Comparison of ENCODE assay signal across 21 cellular contexts in genomic region chr2:100058014-100058310, GRCh38.
DNase-seq lines count a peak whose midpoint lies in the region; ATAC-seq and TF ChIP-seq lines count a peak whose summit lies in the region.
"Had no signal": no experiment of that assay in that cellular context is flagged by ENCODE, and none has a peak within 500 bp of the region (broad histone marks: within the 10 kb centered on the region; RNA-seq: fewer than 3 reads in every experiment).

No MANE protein-coding gene starts in this region.

- H3K9me3 ChIP-seq in SK-N-SH (no peaks in the 10 kb centered on the region), right lobe of liver (no peaks in the 10 kb centered on the region)
- H3K9me3 ChIP-seq: thyroid gland had no signal

- H2AFZ ChIP-seq in SK-N-SH (ENCODE audit: low read depth) = no peak overlapping the region

- no peak for TF ChIP-seq EP300 in SK-N-SH (IDR thresholded peaks at IDR 0.05; ENCODE audit: borderline replicate concordance in 1 of 2, low read depth in 1 of 2, low read length in 1 of 2)

- TF ChIP-seq RAD21 in SK-N-SH (IDR thresholded peaks at IDR 0.05; ENCODE audit: low read length) = no peak

- no peak overlapping the region for H3K4me2 ChIP-seq in SK-N-SH
- H3K4me2 ChIP-seq: BLaER1 had no signal

- no peaks in the 10 kb centered on the region for H3K9me2 ChIP-seq in SK-N-SH

- ATAC-seq in SK-N-SH treated with all-trans-retinoic acid at 6 μM for 48 hours (no peak), right lobe of liver (no peak), GM18870 (IDR thresholded peaks at IDR 0.05; ENCODE audit: unreplicated experiment) (no peak)

- H3K4me1 ChIP-seq in SK-N-SH (ENCODE audit: control insufficient read depth in 1 of 2, insufficient read depth in 2 of 2, low read depth in 1 of 2, low read length in 1 of 2) (no peaks in the 10 kb centered on the region; a peak in 1 of 4 replicates), right lobe of liver (no peaks in the 10 kb centered on the region)
- H3K4me1 ChIP-seq: BLaER1, thyroid gland had no signal

- no peak for DNase-seq in SK-N-SH
- peak; percentile 16 for DNase-seq in amniotic stem cell (lab: John Stamatoyannopoulos, UW)
- DNase-seq in hepatic stellate cell (ENCODE audit: low spot score) = peak; percentile 11
- DNase-seq in right lobe of liver = no peak
- no peak for DNase-seq in NCI-H2227 treated with DMSO at 0.1 percent for 48 hours (lab: John Stamatoyannopoulos, UW)
- no peak for DNase-seq in NCI-H774 (lab: John Stamatoyannopoulos, UW)
- DNase-seq: 8988T; activated CD4-positive, alpha-beta memory T cell treated with anti-CD3 and anti-CD28 coated beads for 36 hours; activated CD4-positive, CD25-positive, alpha-beta regulatory T cell; activated effector memory CD4-positive, alpha-beta T cell treated with Interleukin-2 at 50 U/mL for 16 hours; activated naive CD8-positive, alpha-beta T cell treated with anti-CD3 and anti-CD28 coated beads, Interleukin-2, amount 10 ng/mL, durations not matched to agents 7 days and 5 days; COR-L47; DND-41; immature natural killer cell; KG1; stimulated activated CD4-positive, alpha-beta T cell treated with anti-CD3 and anti-CD28 coated beads, Interleukin-2, amount 100 ng/mL, for 48 hours; stimulated activated naive CD4-positive, alpha-beta T cell treated with Interleukin-2 at 50 U/mL for 16 hours; thyroid gland had no signal

- H3K27ac ChIP-seq in SK-N-SH (ENCODE audit: low read depth in 2 of 2, low read length in 1 of 2) (no peak overlapping the region), right lobe of liver (no peak overlapping the region)
- H3K27ac ChIP-seq: BLaER1, thyroid gland had no signal

- H3F3A ChIP-seq in SK-N-SH (replicated peaks; ENCODE audit: insufficient read depth) = no peaks in the 10 kb centered on the region

- H3K36me3 ChIP-seq in SK-N-SH (replicated peaks in 1 of 2; ENCODE audit: control insufficient read depth in 1 of 2, insufficient read depth in 2 of 2, low read length in 1 of 2) = no peaks in the 10 kb centered on the region
- no peaks in the 10 kb centered on the region for H3K36me3 ChIP-seq in right lobe of liver
- H3K36me3 ChIP-seq: thyroid gland had no signal

- 53% methylated on average over 1 of the region's 1 CpG for WGBS in SK-N-SH (ENCODE audit: low lambda C conversion rate)
- 92% methylated on average over 1 of the region's 1 CpG for WGBS in right lobe of liver (ENCODE audit: insufficient coverage, low coverage, low lambda C conversion rate, missing lambda C conversion rate)

- no peaks in the 10 kb centered on the region for H4K20me1 ChIP-seq in SK-N-SH (ENCODE audit: insufficient read depth)

- TF ChIP-seq CTCF in SK-N-SH (IDR thresholded peaks at IDR 0.05) (no peak), right lobe of liver (IDR thresholded peaks at IDR 0.05) (no peak)

- POLR2A ChIA-PET in SK-N-SH (lab: Yijun Ruan, JAX) = no interaction called here

- H3K9ac ChIP-seq in SK-N-SH = no peak overlapping the region
- H3K9ac ChIP-seq: BLaER1 had no signal

- intact Hi-C loops in right lobe of liver (cut with DNase I) = no loop called here

- TF ChIP-seq POLR2A in right lobe of liver (IDR thresholded peaks at IDR 0.05) = no peak

- H3K79me2 ChIP-seq in SK-N-SH (ENCODE audit: insufficient read depth) = no peaks in the 10 kb centered on the region

- CTCF ChIA-PET in SK-N-SH (lab: Yijun Ruan, JAX) = interaction anchor here (0.9 kb wide), 1 partner anchor 10 kb away, joined by 3 read pairs; no protein-coding TSS in a partner anchor

- H3K4me3 ChIP-seq in SK-N-SH (ENCODE audit: low read depth in 2 of 2, low read length in 1 of 2) (no peak overlapping the region), right lobe of liver (no peak overlapping the region)
- H3K4me3 ChIP-seq: BLaER1, thyroid gland had no signal

- H3K27me3 ChIP-seq in SK-N-SH (ENCODE audit: insufficient read depth) (no peaks in the 10 kb centered on the region), right lobe of liver (no peaks in the 10 kb centered on the region)
- H3K27me3 ChIP-seq: BLaER1, thyroid gland had no signal

TF ChIP-seq in SK-N-SH treated with all-trans-retinoic acid at 6 μM for 48 hours, 23 proteins besides CTCF, POLR2A, EP300 and RAD21:
- no peak for TF ChIP-seq ZNF565 (CRISPR knock-in tag; conservative IDR thresholded peaks at IDR 0.05; ENCODE audit: low read depth)
- peak; percentile 66; the same call in 1 of the 2 replicates for TF ChIP-seq ISL1 (CRISPR knock-in tag; IDR thresholded peaks at IDR 0.05)
- TF ChIP-seq ZNF70 (CRISPR knock-in tag; IDR thresholded peaks at IDR 0.05) = no peak
- no peak for TF ChIP-seq ZC3H10 (CRISPR knock-in tag; IDR thresholded peaks at IDR 0.05)
TF ChIP-seq in SK-N-SH treated with all-trans-retinoic acid at 6 μM for 48 hours: peak in this region for 1.

TF ChIP-seq in SK-N-SH, 30 proteins besides CTCF, POLR2A, EP300 and RAD21:
- no peak for TF ChIP-seq RXRA (IDR thresholded peaks at IDR 0.05; ENCODE audit: borderline replicate concordance, low read depth)
- TF ChIP-seq FOXM1 (IDR thresholded peaks at IDR 0.05; ENCODE audit: low read depth) = no peak
- TF ChIP-seq ELF1 (IDR thresholded peaks at IDR 0.05) = no peak
- no peak for TF ChIP-seq TCF12 (IDR thresholded peaks at IDR 0.05)
- no peak for TF ChIP-seq SMC3 (IDR thresholded peaks at IDR 0.05; ENCODE audit: low read depth, low read length)
- TF ChIP-seq CHD2 (IDR thresholded peaks at IDR 0.05; ENCODE audit: low read length, partially characterized antibody) = no peak
- no peak for TF ChIP-seq RCOR1 (IDR thresholded peaks at IDR 0.05; ENCODE audit: low read length)
- TF ChIP-seq MAX (IDR thresholded peaks at IDR 0.05; ENCODE audit: low read depth) = no peak
- no peak for TF ChIP-seq TEAD4 (IDR thresholded peaks at IDR 0.05; ENCODE audit: borderline replicate concordance, insufficient read depth)
- TF ChIP-seq REST (IDR thresholded peaks at IDR 0.05; ENCODE audit: low read depth, low read length) = no peak
- TF ChIP-seq RFX5 (IDR thresholded peaks at IDR 0.05; ENCODE audit: low read length) = no peak
- no peak for TF ChIP-seq SIN3A (IDR thresholded peaks at IDR 0.05; ENCODE audit: borderline replicate concordance, low read depth, low read length)
- no peak for TF ChIP-seq MXI1 (IDR thresholded peaks at IDR 0.05; ENCODE audit: low read depth, low read length)
- no peak for TF ChIP-seq GABPA (IDR thresholded peaks at IDR 0.05; ENCODE audit: low read depth)
- TF ChIP-seq FOXJ3 (CRISPR knock-in tag; IDR thresholded peaks at IDR 0.05) = no peak
- TF ChIP-seq GATA2 (CRISPR knock-in tag; IDR thresholded peaks at IDR 0.05) = no peak
- no peak for TF ChIP-seq POLR2AphosphoS5 (IDR thresholded peaks at IDR 0.05; ENCODE audit: low read depth, low read length)
- TF ChIP-seq PBX3 (IDR thresholded peaks at IDR 0.05) = no peak
- TF ChIP-seq JUND (IDR thresholded peaks at IDR 0.05) = no peak

Comparison
In these comparisons a context has a peak if more than half of its experiments do, and no peak if none do; other contexts are left out.
1. DNase-seq: peak in amniotic stem cell (single experiment) and hepatic stellate cell (single experiment); none in SK-N-SH (single experiment), right lobe of liver (0 of 3), NCI-H2227 treated with DMSO at 0.1 percent for 48 hours (single experiment) and NCI-H774 (single experiment).